ENCODE assay signal across 19 cellular contexts in genomic region chr2:127193948-127194267, GRCh38. TPM values are rescaled to one million over a fixed set of nuclear protein-coding genes. Genes with fewer than 3 reads are reported as not detected.
DNase-seq lines count a peak whose midpoint lies in the region; ATAC-seq and TF ChIP-seq lines count a peak whose summit lies in the region.
"Had no signal": no experiment of that assay in that cellular context is flagged by ENCODE, and none has a peak within 500 bp of the region (broad histone marks: within the 10 kb centered on the region; RNA-seq: fewer than 3 reads in every experiment).

No MANE protein-coding gene starts in this region.

- peaks cover 31% of the 10 kb centered on the region for H3K36me3 Mint-ChIP-seq in GM23338 (ENCODE audit: low read depth)
- H3K36me3 Mint-ChIP-seq in chondrocyte (ENCODE audit: low read depth) = peaks cover 15% of the 10 kb centered on the region
- H3K36me3 Mint-ChIP-seq: activated naive CD4-positive, alpha-beta T cell treated with anti-CD3 and anti-CD28 coated beads, Interleukin-2, amount 10 ng/mL, durations not matched to agents 7 days and 5 days; CD8-positive, alpha-beta memory T cell had no signal

- TF ChIP-seq CTCF in GM23338 (conservative IDR thresholded peaks at IDR 0.05; ENCODE audit: low read depth in 2 of 2) (no peak), chondrocyte (IDR thresholded peaks at IDR 0.05) (no peak), hepatocyte (IDR thresholded peaks at IDR 0.05; ENCODE audit: poor library complexity) (no peak), thoracic aorta (IDR thresholded peaks at IDR 0.05) (no peak)

- H3K36me3 ChIP-seq in GM23338 (ENCODE audit: insufficient read depth) = no peaks in the 10 kb centered on the region; the same call in 1 of the 2 replicates
- no peaks in the 10 kb centered on the region for H3K36me3 ChIP-seq in hepatocyte (replicated peaks; ENCODE audit: insufficient read depth, low read depth)
- no peaks in the 10 kb centered on the region for H3K36me3 ChIP-seq in thoracic aorta
- H3K36me3 ChIP-seq: upper lobe of left lung had no signal

- peaks cover 21% of the 10 kb centered on the region for H3K4me1 ChIP-seq in GM23338 (ENCODE audit: insufficient read depth)
- H3K4me1 ChIP-seq in hepatocyte (ENCODE audit: insufficient read depth) = no peaks in the 10 kb centered on the region
- H3K4me1 ChIP-seq in thoracic aorta (ENCODE audit: control insufficient read depth in 1 of 2, low read depth in 2 of 2) = peaks cover 3 to 21% of the 10 kb centered on the region in 2 donors
- H3K4me1 ChIP-seq: upper lobe of left lung had no signal

- ATAC-seq in GM23338 (peak; percentile 8; the same call in 2 of the 3 replicates), thoracic aorta (ENCODE audit: insufficient number of reproducible peaks, low FRiP score, low read depth) (no peak)
- ATAC-seq: mucosa of descending colon had no signal

- H3K4me3 Mint-ChIP-seq in GM23338 = no peak overlapping the region
- peak overlapping the region; percentile 20 for H3K4me3 Mint-ChIP-seq in chondrocyte (ENCODE audit: unreplicated experiment)
- H3K4me3 Mint-ChIP-seq: activated naive CD4-positive, alpha-beta T cell treated with anti-CD3 and anti-CD28 coated beads, Interleukin-2, amount 10 ng/mL, durations not matched to agents 7 days and 5 days; CD8-positive, alpha-beta memory T cell had no signal

- peaks cover 35% of the 10 kb centered on the region for H3K4me1 Mint-ChIP-seq in GM23338
- peaks cover 34% of the 10 kb centered on the region for H3K4me1 Mint-ChIP-seq in chondrocyte (ENCODE audit: low read depth)

- DNase-seq in GM23338 (ENCODE audit: low spot score) (peak; percentile 59), chondrocyte (ENCODE audit: low spot score) (no peak), hepatocyte (ENCODE audit: low spot score) (no peak), thoracic aorta (ENCODE audit: low spot score) (no peak), HUDEP-2 (lab: John Stamatoyannopoulos, UW; ENCODE audit: unreplicated experiment in 76 of 76) (no peak), activated gamma-delta T cell treated with Interleukin-2 at 50 U/mL for 16 hours (no peak)
- DNase-seq in activated CD4-positive, alpha-beta T cell treated with anti-CD3 and anti-CD28 coated beads for 1 hour = no peak
- DNase-seq: activated naive CD4-positive, alpha-beta T cell treated with anti-CD3 and anti-CD28 coated beads, Interleukin-2, amount 10 ng/mL, durations not matched to agents 7 days and 5 days; CD8-positive, alpha-beta memory T cell; GF-D8; Kasumi-1; NCI-H146; NCI-H446; posterior cingulate gyrus; stimulated activated CD4-positive, alpha-beta T cell treated with anti-CD3 and anti-CD28 coated beads, Interleukin-2, amount 100 ng/mL, for 48 hours; SW 1271 had no signal

- H3K9me3 Mint-ChIP-seq in GM23338 (peaks cover 19% of the 10 kb centered on the region), chondrocyte (ENCODE audit: low read depth) (peaks cover 5% of the 10 kb centered on the region)

- H3K27me3 Mint-ChIP-seq in GM23338 (ENCODE audit: insufficient read depth, low read depth, poor library complexity) = peaks cover 5% of the 10 kb centered on the region
- no peaks in the 10 kb centered on the region for H3K27me3 Mint-ChIP-seq in chondrocyte (ENCODE audit: low read depth)

- H3K27ac Mint-ChIP-seq in GM23338 (0 out of 2 replicates have a peak overlapping the region, but pooled peaks have one; percentile 40), chondrocyte (ENCODE audit: unreplicated experiment) (peak overlapping the region; percentile 96)
- H3K27ac Mint-ChIP-seq: activated naive CD4-positive, alpha-beta T cell treated with anti-CD3 and anti-CD28 coated beads, Interleukin-2, amount 10 ng/mL, durations not matched to agents 7 days and 5 days had no signal

- H2AFZ ChIP-seq in GM23338 (no peak overlapping the region), hepatocyte (no peak overlapping the region)

- H3K9me2 ChIP-seq in GM23338 (ENCODE audit: insufficient read depth) (no peaks in the 10 kb centered on the region), hepatocyte (replicated peaks; ENCODE audit: insufficient read depth) (no peaks in the 10 kb centered on the region)

- H3K4me3 ChIP-seq in GM23338 (no peak overlapping the region), hepatocyte (no peak overlapping the region), thoracic aorta (peak overlapping the region; percentile 51)
- H3K4me3 ChIP-seq: mucosa of descending colon, upper lobe of left lung had no signal

- 56% methylated on average over 5 of the region's 5 CpGs for WGBS in hepatocyte (ENCODE audit: low lambda C conversion rate, missing lambda C conversion rate)

- H3K27me3 ChIP-seq in GM23338 (ENCODE audit: insufficient read depth) (no peaks in the 10 kb centered on the region), hepatocyte (no peaks in the 10 kb centered on the region), thoracic aorta (replicated peaks; ENCODE audit: insufficient read depth) (no peaks in the 10 kb centered on the region)
- H3K27me3 ChIP-seq: upper lobe of left lung had no signal

- H3K9me3 ChIP-seq in hepatocyte (ENCODE audit: low read depth) (no peaks in the 10 kb centered on the region), thoracic aorta (no peaks in the 10 kb centered on the region)
- H3K9me3 ChIP-seq: mucosa of descending colon had no signal

- no peaks in the 10 kb centered on the region for H3F3A ChIP-seq in GM23338 (replicated peaks; ENCODE audit: low read depth)

- no peaks in the 10 kb centered on the region for H3K79me2 ChIP-seq in GM23338 (replicated peaks; ENCODE audit: insufficient read depth)
- H3K79me2 ChIP-seq in hepatocyte = no peaks in the 10 kb centered on the region

- H3K4me2 ChIP-seq in GM23338 = peak overlapping the region; percentile 39; the same call in 1 of the 2 replicates
- no peak overlapping the region for H3K4me2 ChIP-seq in hepatocyte

- H3K27ac ChIP-seq in GM23338 (ENCODE audit: low read depth) (peak overlapping the region; percentile 33), hepatocyte (peak overlapping the region; percentile 22), thoracic aorta (peak overlapping the region in 1 of 2 donors; percentile 37)
- H3K27ac ChIP-seq: upper lobe of left lung had no signal

- H4K20me1 ChIP-seq in GM23338 (replicated peaks; ENCODE audit: insufficient read depth) (no peaks in the 10 kb centered on the region), hepatocyte (ENCODE audit: insufficient read depth, poor library complexity, severe bottlenecking) (no peaks in the 10 kb centered on the region)

TF ChIP-seq in GM23338, 12 proteins besides CTCF, POLR2A, EP300 and RAD21 (continues in another document):
- TF ChIP-seq EZH2 (IDR thresholded peaks at IDR 0.05; ENCODE audit: low read depth, unreplicated experiment) (no peak), ZNF331 (CRISPR knock-in tag; IDR thresholded peaks at IDR 0.05; ENCODE audit: low read depth) (no peak), EZH2phosphoT487 (IDR thresholded peaks at IDR 0.05; ENCODE audit: unreplicated experiment) (no peak), REST (IDR thresholded peaks at IDR 0.05; ENCODE audit: unreplicated experiment) (no peak), NANOG (IDR thresholded peaks at IDR 0.05; ENCODE audit: borderline replicate concordance) (no peak), JUNB (IDR thresholded peaks at IDR 0.05; ENCODE audit: unreplicated experiment) (no peak), ZNF114 (CRISPR knock-in tag; IDR thresholded peaks at IDR 0.05) (no peak)

RNA-seq across cellular contexts. Expression of gene CYP27C1, which starts 26.2 kb away (rescaled TPM):
- 2.9 and 3.0 TPM in 2 replicates for total RNA-seq in GM23338 (2014; rRNA removed; shearing (Covaris generic))
- polyA plus RNA-seq in GM23338 (2016; fragmentation: Nextera tagmentation; extraction: Ambion mirVana) (1.1 and 1.8 TPM in 2 replicates), hepatocyte (1.3 and 1.4 TPM in 2 replicates)
- total RNA-seq in chondrocyte (11.7 to 17.2 TPM (median 13.4 TPM) in 3 replicates), hepatocyte (0.56 and 1.2 TPM in 2 replicates), thoracic aorta (under 1 TPM in 1 of 2 donors, not detected in 1; 0.35 TPM)
- total RNA-seq: CD8-positive, alpha-beta memory T cell; OCI-LY7 had no signal
- polyA plus RNA-seq: CD8-positive, alpha-beta memory T cell had no signal
